ENCODE assay signal across 28 cellular contexts in genomic region chr2:228927028-228928010, GRCh38.
DNase-seq lines count a peak whose midpoint lies in the region; ATAC-seq and TF ChIP-seq lines count a peak whose summit lies in the region.
"Had no signal": no experiment of that assay in that cellular context is flagged by ENCODE, and none has a peak within 500 bp of the region (broad histone marks: within the 10 kb centered on the region; RNA-seq: fewer than 3 reads in every experiment).

No MANE protein-coding gene starts in this region.

- no peaks in the 10 kb centered on the region for H3F3A ChIP-seq in neural progenitor cell (ENCODE audit: low read depth)

- ATAC-seq in activated naive CD4-positive, alpha-beta T cell treated with anti-CD3 and anti-CD28 coated beads, Interleukin-2, amount 50 U/mL, for 72 hours = no peak
- ATAC-seq in T-helper 17 cell = no peak
- ATAC-seq: activated CD4-positive, alpha-beta T cell treated with anti-CD3 and anti-CD28 coated beads for 36 hours; natural killer cell had no signal

- intact Hi-C loops in MCF 10A (cut with micrococcal nuclease) = no loop called here
- intact Hi-C loops in breast epithelium (cut with DNase I; ENCODE audit: low total_unique reads) = no loop called here

- no peaks in the 10 kb centered on the region for H3K36me3 ChIP-seq in breast epithelium
- no peaks in the 10 kb centered on the region for H3K36me3 ChIP-seq in adipocyte (ENCODE audit: control insufficient read depth, insufficient read depth, low read length, severe bottlenecking)
- H3K36me3 ChIP-seq in neural progenitor cell = no peaks in the 10 kb centered on the region
- H3K36me3 ChIP-seq: adrenal gland; BLaER1 treated with 17β-estradiol and CSF1 and Interleukin-3, amounts not matched to agents 10 nM and 100 nM; cardiac muscle cell; Peyer's patch; SJSA1; upper lobe of left lung had no signal

- H3K36me3 Mint-ChIP-seq in MCF 10A (ENCODE audit: insufficient read depth, unreplicated experiment) (no peaks in the 10 kb centered on the region), T-helper 17 cell (ENCODE audit: low read depth) (no peaks in the 10 kb centered on the region), neural progenitor cell (no peaks in the 10 kb centered on the region)
- H3K36me3 Mint-ChIP-seq in activated naive CD4-positive, alpha-beta T cell treated with anti-CD3 and anti-CD28 coated beads, Interleukin-2, amount 50 U/mL, for 72 hours = peaks cover 0 to 4% of the 10 kb centered on the region in 2 donors
- H3K36me3 Mint-ChIP-seq: natural killer cell had no signal

- no peak overlapping the region for H3K4me3 Mint-ChIP-seq in MCF 10A (ENCODE audit: unreplicated experiment)
- no peak overlapping the region for H3K4me3 Mint-ChIP-seq in T-helper 17 cell
- no peak overlapping the region for H3K4me3 Mint-ChIP-seq in neural progenitor cell
- H3K4me3 Mint-ChIP-seq: activated CD4-positive, alpha-beta T cell treated with anti-CD3 and anti-CD28 coated beads for 36 hours; natural killer cell; T-helper 1 cell treated with Interleukin-12 subunit alpha and Interleukin-12 subunit beta and Interleukin-4 antibody, amounts not matched to agents 30 μg/mL and 1 μg/mL, for 36 hours had no signal

- no peaks in the 10 kb centered on the region for H3K4me1 ChIP-seq in breast epithelium
- H3K4me1 ChIP-seq in adipocyte (ENCODE audit: control insufficient read depth, insufficient read depth, low read length) = no peaks in the 10 kb centered on the region
- H3K4me1 ChIP-seq in neural progenitor cell = no peaks in the 10 kb centered on the region
- H3K4me1 ChIP-seq: adrenal gland, Peyer's patch, SJSA1, upper lobe of left lung had no signal

- POLR2A ChIA-PET in MCF 10A (lab: Yijun Ruan, JAX) = no interaction called here

- TF ChIP-seq CTCF in MCF 10A (IDR thresholded peaks at IDR 0.05; ENCODE audit: unreplicated experiment) (no peak), breast epithelium (IDR thresholded peaks at IDR 0.05) (no peak), fibroblast of pulmonary artery (IDR thresholded peaks at IDR 0.05; ENCODE audit: low read length, missing control alignments) (no peak), neural progenitor cell (IDR thresholded peaks at IDR 0.05) (no peak)

- DNase-seq in MCF 10A (ENCODE audit: unreplicated experiment) = peak; percentile 26
- no peak for DNase-seq in breast epithelium (ENCODE audit: low spot score in 2 of 2)
- DNase-seq in adipocyte (ENCODE audit: low read depth) = peak; percentile 46
- peak; percentile 18 for DNase-seq in fibroblast of pulmonary artery (ENCODE audit: low read depth)
- DNase-seq in activated naive CD4-positive, alpha-beta T cell treated with anti-CD3 and anti-CD28 coated beads, Interleukin-2, amount 50 U/mL, for 72 hours (ENCODE audit: low spot score in 2 of 2) = no peak
- DNase-seq in T-helper 17 cell = no peak
- no peak for DNase-seq in HuH-7.5 (ENCODE audit: low spot score)
- DNase-seq in neural progenitor cell (ENCODE audit: low spot score) = no peak
- DNase-seq: activated CD4-positive, alpha-beta T cell treated with anti-CD3 and anti-CD28 coated beads for 36 hours; Calu3; cortex of kidney; hippocampal formation; midbrain; MM.1S; natural killer cell; NCI-H1417 treated with DMSO at 0.1 percent for 48 hours; NCI-H2107; NCI-H524; Peyer's patch; stimulated activated CD4-positive, alpha-beta T cell treated with anti-CD3 and anti-CD28 coated beads, Interleukin-2, amount 100 ng/mL, for 24 hours; substantia nigra; upper lobe of left lung had no signal

- H3K4me3 ChIP-seq in breast epithelium (no peak overlapping the region), adipocyte (ENCODE audit: low read length) (no peak overlapping the region), fibroblast of pulmonary artery (replicated peaks; ENCODE audit: low read depth, low read length) (no peak overlapping the region), neural progenitor cell (no peak overlapping the region)
- H3K4me3 ChIP-seq: adrenal gland; BLaER1 treated with 17β-estradiol and CSF1 and Interleukin-3, amounts not matched to agents 10 nM and 100 nM; cardiac muscle cell; Peyer's patch; SJSA1; skin epidermis; upper lobe of left lung had no signal

- no peak overlapping the region for H2AFZ ChIP-seq in neural progenitor cell (replicated peaks)

- H3K9ac ChIP-seq in adipocyte (ENCODE audit: low read length) (no peak overlapping the region), neural progenitor cell (no peak overlapping the region)
- H3K9ac ChIP-seq: BLaER1 treated with 17β-estradiol and CSF1 and Interleukin-3, amounts not matched to agents 10 nM and 100 nM had no signal

- no peak overlapping the region for H3K27ac ChIP-seq in breast epithelium
- no peak overlapping the region for H3K27ac ChIP-seq in neural progenitor cell
- H3K27ac ChIP-seq: adrenal gland; BLaER1 treated with 17β-estradiol and CSF1 and Interleukin-3, amounts not matched to agents 10 nM and 100 nM; cardiac muscle cell; Peyer's patch; SJSA1; skin epidermis; upper lobe of left lung had no signal

- CTCF ChIA-PET in MCF 10A (lab: Yijun Ruan, JAX) = interaction anchor here (0.6 to 0.9 kb wide), 3 partner anchors 22 to 769 kb away, joined by 3 to 4 read pairs (median 3); no protein-coding TSS in a partner anchor

- no peaks in the 10 kb centered on the region for H4K20me1 ChIP-seq in neural progenitor cell (ENCODE audit: low read depth)
- H4K20me1 ChIP-seq: BLaER1 treated with 17β-estradiol and CSF1 and Interleukin-3, amounts not matched to agents 10 nM and 100 nM had no signal

- no peak overlapping the region for H3K4me2 ChIP-seq in neural progenitor cell

- H3K4me1 Mint-ChIP-seq in MCF 10A (ENCODE audit: insufficient read depth, unreplicated experiment) (no peaks in the 10 kb centered on the region), T-helper 17 cell (no peaks in the 10 kb centered on the region), neural progenitor cell (no peaks in the 10 kb centered on the region)
- H3K4me1 Mint-ChIP-seq: activated CD4-positive, alpha-beta T cell treated with anti-CD3 and anti-CD28 coated beads for 36 hours; natural killer cell had no signal

- no peaks in the 10 kb centered on the region for H3K27me3 Mint-ChIP-seq in MCF 10A (ENCODE audit: insufficient read depth, unreplicated experiment)
- no peaks in the 10 kb centered on the region for H3K27me3 Mint-ChIP-seq in T-helper 17 cell
- H3K27me3 Mint-ChIP-seq in neural progenitor cell (ENCODE audit: insufficient read depth, low read depth) = peaks cover 2% of the 10 kb centered on the region
- H3K27me3 Mint-ChIP-seq: activated CD4-positive, alpha-beta T cell treated with anti-CD3 and anti-CD28 coated beads for 36 hours had no signal

- H3K9me3 ChIP-seq in breast epithelium (peaks cover 0 to 10% of the 10 kb centered on the region in 2 donors), adipocyte (ENCODE audit: control insufficient read depth, low read length) (no peaks in the 10 kb centered on the region), T-helper 17 cell (ENCODE audit: control insufficient read depth, low read length, poor library complexity, severe bottlenecking) (no peaks in the 10 kb centered on the region), neural progenitor cell (ENCODE audit: low read depth) (no peaks in the 10 kb centered on the region)
- H3K9me3 ChIP-seq: adrenal gland had no signal

- H3K27ac Mint-ChIP-seq in MCF 10A (ENCODE audit: low read depth, unreplicated experiment) = no peak overlapping the region
- H3K27ac Mint-ChIP-seq in activated naive CD4-positive, alpha-beta T cell treated with anti-CD3 and anti-CD28 coated beads, Interleukin-2, amount 50 U/mL, for 72 hours = no peak overlapping the region
- no peak overlapping the region for H3K27ac Mint-ChIP-seq in T-helper 17 cell
- no peak overlapping the region for H3K27ac Mint-ChIP-seq in neural progenitor cell
- H3K27ac Mint-ChIP-seq: activated CD4-positive, alpha-beta T cell treated with anti-CD3 and anti-CD28 coated beads for 36 hours; natural killer cell; T-helper 1 cell treated with Interleukin-12 subunit alpha and Interleukin-12 subunit beta and Interleukin-4 antibody, amounts not matched to agents 30 μg/mL and 1 μg/mL, for 36 hours had no signal

- H3K9me3 Mint-ChIP-seq in MCF 10A (ENCODE audit: unreplicated experiment) (peaks cover 8% of the 10 kb centered on the region), neural progenitor cell (peaks cover 12% of the 10 kb centered on the region)
- peaks cover 17 to 42% of the 10 kb centered on the region in 2 donors for H3K9me3 Mint-ChIP-seq in activated naive CD4-positive, alpha-beta T cell treated with anti-CD3 and anti-CD28 coated beads, Interleukin-2, amount 50 U/mL, for 72 hours

- H3K79me2 ChIP-seq in neural progenitor cell (ENCODE audit: low read depth) = no peaks in the 10 kb centered on the region

- no TSS peak for BruUV-seq in MCF 10A (replicated peaks; lab: Mats Ljungman, UMichigan)

- no peak for TF ChIP-seq POLR2A in breast epithelium (IDR thresholded peaks at IDR 0.05)

- H3K27me3 ChIP-seq in breast epithelium (no peaks in the 10 kb centered on the region), adipocyte (replicated peaks; ENCODE audit: control insufficient read depth, insufficient read depth, low read length) (no peaks in the 10 kb centered on the region), neural progenitor cell (no peaks in the 10 kb centered on the region)
- H3K27me3 ChIP-seq: adrenal gland; BLaER1 treated with 17β-estradiol and CSF1 and Interleukin-3, amounts not matched to agents 10 nM and 100 nM; cardiac muscle cell; Peyer's patch; SJSA1; upper lobe of left lung had no signal

Comparison
In these comparisons a context has a peak if more than half of its experiments do, and no peak if none do; other contexts are left out.
1. DNase-seq: peak in MCF 10A (single experiment), adipocyte (single experiment) and fibroblast of pulmonary artery (single experiment); none in breast epithelium (0 of 2), activated naive CD4-positive, alpha-beta T cell treated with anti-CD3 and anti-CD28 coated beads, Interleukin-2, amount 50 U/mL, for 72 hours (0 of 2), T-helper 17 cell (0 of 3), HuH-7.5 (single experiment) and neural progenitor cell (single experiment).